In genomic region chr19:4636151-4636717, GRCh38 we compare ENCODE assay signal across 1 cellular context.
TF ChIP-seq lines count a peak whose summit lies in the region.

No MANE protein-coding gene starts in this region.

TF ChIP-seq in HepG2, 621 proteins besides CTCF, POLR2A, EP300 and RAD21 (continued from another document):
- TF ChIP-seq USF2 (IDR thresholded peaks at IDR 0.05; ENCODE audit: low read depth, low read length) (no peak), USF2 (CRISPR knock-in tag; IDR thresholded peaks at IDR 0.05; ENCODE audit: borderline replicate concordance) (0 out of 2 replicates have a peak, but pooled peaks have one; percentile 18), HMGXB3 (CRISPR knock-in tag; IDR thresholded peaks at IDR 0.05; ENCODE audit: borderline replicate concordance) (no peak), ZHX1 (CRISPR knock-in tag; IDR thresholded peaks at IDR 0.05; ENCODE audit: low read depth) (no peak), MATR3 (CRISPR knock-in tag; IDR thresholded peaks at IDR 0.05) (no peak), GRHL1 (CRISPR knock-in tag; conservative IDR thresholded peaks at IDR 0.05) (no peak), ZSCAN25 (CRISPR knock-in tag; IDR thresholded peaks at IDR 0.05) (peak; percentile 30; the same call in 1 of the 2 replicates), CAMTA2 (CRISPR knock-in tag; IDR thresholded peaks at IDR 0.05; ENCODE audit: borderline replicate concordance) (no peak), DRAP1 (CRISPR knock-in tag; IDR thresholded peaks at IDR 0.05) (no peak), ZNF704 (CRISPR knock-in tag; IDR thresholded peaks at IDR 0.05; ENCODE audit: borderline replicate concordance) (0 out of 2 replicates have a peak, but pooled peaks have one; percentile 26), TCF7L2 (IDR thresholded peaks at IDR 0.05; ENCODE audit: low read depth, low read length) (no peak), ZNF550 (CRISPR knock-in tag; IDR thresholded peaks at IDR 0.05; ENCODE audit: borderline replicate concordance) (no peak), JDP2 (CRISPR knock-in tag; IDR thresholded peaks at IDR 0.05; ENCODE audit: borderline replicate concordance) (no peak), MED1 (CRISPR knock-in tag; IDR thresholded peaks at IDR 0.05) (0 out of 2 replicates have a peak, but pooled peaks have one; percentile 32), ZMYM3 (CRISPR knock-in tag; IDR thresholded peaks at IDR 0.05) (no peak), ZFP62 (CRISPR knock-in tag; IDR thresholded peaks at IDR 0.05) (no peak), FOXC1 (CRISPR knock-in tag; IDR thresholded peaks at IDR 0.05; ENCODE audit: borderline replicate concordance) (peak; percentile 39; the same call in 1 of the 2 replicates), KDM5B (CRISPR knock-in tag; IDR thresholded peaks at IDR 0.05; ENCODE audit: borderline replicate concordance) (peak; percentile 82; the same call in 1 of the 2 replicates), ZFAT (CRISPR knock-in tag; conservative IDR thresholded peaks at IDR 0.05) (0 out of 2 replicates have a peak, but pooled peaks have one; percentile 38)
